Comparison of ENCODE assay signal across 10 cellular contexts in the genomic region with DNA sequence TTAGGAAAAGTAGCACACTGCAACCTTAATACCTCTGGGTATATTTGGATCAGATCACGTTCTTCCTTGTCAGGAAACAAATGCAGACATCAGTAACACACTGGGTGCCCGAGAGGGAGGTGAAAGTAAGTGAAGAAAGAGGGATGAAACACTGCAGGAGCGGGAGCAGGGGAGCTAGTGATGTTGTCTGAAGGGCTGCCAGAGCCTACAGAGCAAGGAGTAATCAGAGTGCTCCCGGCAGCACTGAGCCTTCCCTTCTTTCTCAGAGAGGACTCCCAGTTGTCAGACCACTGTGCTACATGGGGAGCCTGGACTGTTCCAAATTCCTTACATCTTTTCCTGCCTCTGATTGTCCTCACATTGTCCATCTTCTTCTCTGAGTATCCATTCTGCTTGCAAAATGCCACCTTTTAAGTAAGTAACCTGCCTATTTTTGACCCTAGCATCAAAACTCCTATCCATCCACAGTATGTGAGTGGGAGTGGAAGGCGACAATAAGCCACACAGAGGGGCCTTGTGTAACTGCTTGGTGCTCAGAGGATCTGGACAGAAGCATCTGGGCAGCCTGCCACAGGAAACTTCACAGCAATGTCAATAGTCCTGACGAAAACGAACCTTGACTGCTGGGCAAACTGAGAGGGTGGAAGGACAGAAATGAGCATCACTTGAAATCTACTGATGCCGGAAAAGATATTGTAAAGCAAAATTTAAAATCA. TPM values are rescaled to one million over a fixed set of nuclear protein-coding genes. Genes with fewer than 3 reads are reported as not detected.
A peak's percentile ranks its signal among the peaks of the same experiment; 100 is the strongest.
DNase-seq lines count a peak whose midpoint lies in the region; ATAC-seq lines count a peak whose summit lies in the region.
"Had no signal": no experiment of that assay in that cellular context is flagged by ENCODE, and none has a peak within 500 bp of the region (broad histone marks: within the 10 kb centered on the region; RNA-seq: fewer than 3 reads in every experiment).

No MANE protein-coding gene starts in this region.

- peak; percentile 80 for ATAC-seq in sciatic nerve

- intact Hi-C loops in sciatic nerve (cut with DNase I) = no loop called here

- DNase-seq in DMS79 treated with DMSO at 0.1 percent for 48 hours (lab: John Stamatoyannopoulos, UW) (peak; percentile 29), anterior cingulate cortex (lab: John Stamatoyannopoulos, UW) (peak in 34 of 58 donors; percentile 4 to 72 (median 32)), hypothalamus (lab: John Stamatoyannopoulos, UW) (peak in 32 of 51 donors; percentile 7 to 67 (median 36)), sciatic nerve (ENCODE audit: low spot score) (peak; percentile 76), SIG-M5 treated with dmso at 0.1 percent for 504 hours (lab: John Stamatoyannopoulos, UW; ENCODE audit: unreplicated experiment) (no peak), NCI-H2107 (lab: John Stamatoyannopoulos, UW) (no peak), T-helper 2 cell (no peak), NCI-H1105 treated with DMSO at 0.1 percent for 48 hours (lab: John Stamatoyannopoulos, UW) (no peak)
- DNase-seq: activated naive CD4-positive, alpha-beta T cell; naive B cell had no signal

RNA-seq across cellular contexts. Expression of gene NAB1, which starts 10.8 kb away (rescaled TPM):
- total RNA-seq in sciatic nerve = 95.7 TPM

Comparison
In these comparisons a context has a peak if more than half of its experiments do, and no peak if none do; other contexts are left out.
1. DNase-seq: peak in DMS79 treated with DMSO at 0.1 percent for 48 hours (single experiment), anterior cingulate cortex (34 of 58), hypothalamus (32 of 51) and sciatic nerve (single experiment); none in SIG-M5 treated with dmso at 0.1 percent for 504 hours (single experiment), NCI-H2107 (single experiment), T-helper 2 cell (0 of 5) and NCI-H1105 treated with DMSO at 0.1 percent for 48 hours (single experiment).